In genomic region chr5:38506302-38506701, GRCh38 we compare ENCODE assay signal across 23 cellular contexts. TPM values are rescaled to one million over a fixed set of nuclear protein-coding genes. Genes with fewer than 3 reads are reported as not detected.
"Had no signal": no experiment of that assay in that cellular context is flagged by ENCODE, and none has a peak within 500 bp of the region (broad histone marks: within the 10 kb centered on the region; RNA-seq: fewer than 3 reads in every experiment).

No MANE protein-coding gene starts in this region.

- H3K9me3 ChIP-seq: colonic mucosa, esophagus squamous epithelium, gastrocnemius medialis, heart right ventricle, left lung, lower lobe of right lung, mucosa of descending colon had no signal

- DNase-seq: colonic mucosa; cortex of kidney; effector CD8-positive, alpha-beta T cell; effector memory CD8-positive, alpha-beta T cell; endodermal cell; erythroblast; esophagus squamous epithelium; foreskin fibroblast; foreskin melanocyte; gastrocnemius medialis; glutamatergic neuron; head of caudate nucleus; heart right ventricle; hippocampal formation; left cardiac atrium; left lung; left ventricle myocardium superior; lower lobe of right lung; mesenchymal stem cell; mucosa of descending colon; naive thymus-derived CD4-positive, alpha-beta T cell had no signal

- H3K27ac ChIP-seq: colonic mucosa, epithelial cell of prostate, esophagus squamous epithelium, gastrocnemius medialis, heart right ventricle, left lung, lower lobe of right lung had no signal

- H3K27me3 ChIP-seq: colonic mucosa, esophagus squamous epithelium, gastrocnemius medialis, heart right ventricle, left lung had no signal

- H3K4me3 ChIP-seq: colonic mucosa, esophagus squamous epithelium, gastrocnemius medialis, heart right ventricle, left lung, lower lobe of right lung, mucosa of descending colon had no signal

- FAIRE-seq: keratinocyte had no signal

- H3K36me3 ChIP-seq: colonic mucosa, left lung had no signal

RNA-seq across cellular contexts. Expression of gene LIFR, which starts 50.1 kb away (rescaled TPM):
- polyA plus RNA-seq: naive thymus-derived CD4-positive, alpha-beta T cell had no signal
